Comparison of ENCODE assay signal across 21 cellular contexts in genomic region chr17:11719852-11720251, GRCh38.
"Had no signal": no experiment of that assay in that cellular context is flagged by ENCODE, and none has a peak within 500 bp of the region (broad histone marks: within the 10 kb centered on the region; RNA-seq: fewer than 3 reads in every experiment).

No MANE protein-coding gene starts in this region.

- H3K4me3 ChIP-seq: ascending aorta, cardiac muscle cell, SJCRH30 had no signal

- H3K36me3 ChIP-seq: ascending aorta, cardiac muscle cell, SJCRH30 had no signal

- H3K4me1 ChIP-seq: ascending aorta, SJCRH30 had no signal

- H3K27me3 ChIP-seq: ascending aorta, cardiac muscle cell, SJCRH30 had no signal

- H3K9me3 ChIP-seq: ascending aorta, SJCRH30 had no signal

- ATAC-seq: activated CD8-positive, alpha-beta T cell treated with anti-CD3 and anti-CD28 coated beads, Interleukin-2, amount 10 ng/mL, durations not matched to agents 7 days and 5 days; Right ventricle myocardium inferior; SK-N-SH treated with all-trans-retinoic acid at 6 μM for 48 hours had no signal

- DNase-seq: activated CD4-positive, alpha-beta T cell treated with anti-CD3 and anti-CD28 coated beads for 48 hours; activated CD4-positive, alpha-beta T cell treated with anti-CD3 and anti-CD28 coated beads, Interleukin-2, amount 50 U/mL, for 4 hours; activated CD4-positive, CD25-positive, alpha-beta regulatory T cell treated with anti-CD3 and anti-CD28 coated beads, Interleukin-2, amount 50 U/mL, for 72 hours; activated CD8-positive, alpha-beta memory T cell treated with anti-CD3 and anti-CD28 coated beads, Interleukin-2, amount 50 U/mL, for 48 hours; activated CD8-positive, alpha-beta T cell treated with anti-CD3 and anti-CD28 coated beads, Interleukin-2, amount 10 ng/mL, durations not matched to agents 7 days and 5 days; activated naive CD4-positive, alpha-beta T cell; activated T-cell treated with anti-CD3 and anti-CD28 coated beads, Interleukin-2, amount 50 U/mL, for 1 hour; KG1; NCI-H1048; NCI-H146; NCI-H187 treated with DMSO at 0.1 percent for 48 hours; NCI-H2081 treated with DMSO at 0.1 percent for 48 hours; NCI-H446; NCI-H524; RPMI8226; SJCRH30; SW 1271 had no signal

- H3K27ac ChIP-seq: ascending aorta, cardiac muscle cell, SJCRH30 had no signal
